In genomic region chr22:50506611-50507420, GRCh38 we compare ENCODE assay signal across 8 cellular contexts. TPM values are rescaled to one million over a fixed set of nuclear protein-coding genes. Genes with fewer than 3 reads are reported as not detected.
A peak's percentile ranks its signal among the peaks of the same experiment; 100 is the strongest.
DNase-seq lines count a peak whose midpoint lies in the region; ATAC-seq and TF ChIP-seq lines count a peak whose summit lies in the region.

No MANE protein-coding gene starts in this region.

- H3K27ac ChIP-seq in colonic mucosa, result peak overlapping the region; percentile 45

- peaks cover 16% of the 10 kb centered on the region for H3K4me1 ChIP-seq in colonic mucosa

- H3K4me3 ChIP-seq in colonic mucosa, result peak overlapping the region; percentile 70

- peak overlapping the region; percentile 91 to 95 for H3K9ac ChIP-seq in colonic mucosa (ENCODE audit: low read depth in 2 of 2, low read length in 2 of 2)

- H3K27me3 Mint-ChIP-seq in activated CD8-positive, alpha-beta memory T cell treated with anti-CD3 and anti-CD28 coated beads, Interleukin-2, amount 10 ng/mL, durations not matched to agents 7 days and 5 days, result no peaks in the 10 kb centered on the region
- H3K27me3 Mint-ChIP-seq in mesothelial cell of epicardium (ENCODE audit: low read depth), result no peaks in the 10 kb centered on the region

- CTCF ChIA-PET in activated CD8-positive, alpha-beta memory T cell treated with anti-CD3 and anti-CD28 coated beads, Interleukin-2, amount 10 ng/mL, durations not matched to agents 7 days and 5 days (lab: Charles Lee), result interaction anchor here (1.0 to 4.1 kb wide), 8 partner anchors 10 to 394 kb away, joined by 3 to 38 read pairs (median 7); partner anchors contain the start of gene SYCE3

- no peak for ATAC-seq in activated CD8-positive, alpha-beta memory T cell treated with anti-CD3 and anti-CD28 coated beads, Interleukin-2, amount 10 ng/mL, durations not matched to agents 7 days and 5 days
- no peak for ATAC-seq in HG02798 (IDR thresholded peaks at IDR 0.05; ENCODE audit: poor library complexity, unreplicated experiment)

- H3K27ac Mint-ChIP-seq in activated CD8-positive, alpha-beta memory T cell treated with anti-CD3 and anti-CD28 coated beads, Interleukin-2, amount 10 ng/mL, durations not matched to agents 7 days and 5 days, result peak overlapping the region; percentile 88
- peak overlapping the region; percentile 91 for H3K27ac Mint-ChIP-seq in mesothelial cell of epicardium

- H3K36me3 Mint-ChIP-seq in activated CD8-positive, alpha-beta memory T cell treated with anti-CD3 and anti-CD28 coated beads, Interleukin-2, amount 10 ng/mL, durations not matched to agents 7 days and 5 days, result no peaks in the 10 kb centered on the region
- no peaks in the 10 kb centered on the region for H3K36me3 Mint-ChIP-seq in mesothelial cell of epicardium

- no peaks in the 10 kb centered on the region for H3K27me3 ChIP-seq in colonic mucosa

- H3K4me3 Mint-ChIP-seq in activated CD8-positive, alpha-beta memory T cell treated with anti-CD3 and anti-CD28 coated beads, Interleukin-2, amount 10 ng/mL, durations not matched to agents 7 days and 5 days, result peak overlapping the region; percentile 98
- H3K4me3 Mint-ChIP-seq in mesothelial cell of epicardium, result peak overlapping the region; percentile 96

- no peaks in the 10 kb centered on the region for H3K9me3 Mint-ChIP-seq in activated CD8-positive, alpha-beta memory T cell treated with anti-CD3 and anti-CD28 coated beads, Interleukin-2, amount 10 ng/mL, durations not matched to agents 7 days and 5 days (ENCODE audit: low read depth)
- H3K9me3 Mint-ChIP-seq in mesothelial cell of epicardium, result no peaks in the 10 kb centered on the region

- intact Hi-C loops in colonic mucosa (cut with DNase I), result loop anchor here (10.0 kb wide), 1 partner anchor 252 kb away; the partner anchor contains the start of gene HDAC10

- peak; percentile 60 for DNase-seq in activated CD8-positive, alpha-beta memory T cell treated with anti-CD3 and anti-CD28 coated beads, Interleukin-2, amount 10 ng/mL, durations not matched to agents 7 days and 5 days
- no peak for DNase-seq in activated CD8-positive, alpha-beta memory T cell treated with anti-CD3 and anti-CD28 coated beads, Interleukin-2, amount 50 U/mL, for 4 hours
- DNase-seq in NCI-H2171 (lab: John Stamatoyannopoulos, UW), result peak; percentile 71
- no peak for DNase-seq in colonic mucosa
- DNase-seq in mesothelial cell of epicardium (ENCODE audit: low spot score in 2 of 2, unreplicated experiment in 2 of 2), result no peak
- DNase-seq in GM20000 (ENCODE audit: low spot score), result no peak
- no peak for DNase-seq in effector CD8-positive, alpha-beta T cell (lab: John Stamatoyannopoulos, UW)

- TF ChIP-seq CTCF in colonic mucosa (IDR thresholded peaks at IDR 0.05) (no peak), mesothelial cell of epicardium (IDR thresholded peaks at IDR 0.05; ENCODE audit: unreplicated experiment) (no peak), GM20000 (IDR thresholded peaks at IDR 0.05; ENCODE audit: extremely low read depth, missing control alignments) (no peak)

- peaks cover 9% of the 10 kb centered on the region for H3K36me3 ChIP-seq in colonic mucosa

- H3K4me1 Mint-ChIP-seq in activated CD8-positive, alpha-beta memory T cell treated with anti-CD3 and anti-CD28 coated beads, Interleukin-2, amount 10 ng/mL, durations not matched to agents 7 days and 5 days, result peaks cover 26% of the 10 kb centered on the region
- peaks cover 17% of the 10 kb centered on the region for H3K4me1 Mint-ChIP-seq in mesothelial cell of epicardium

- H3K9me3 ChIP-seq in colonic mucosa, result no peaks in the 10 kb centered on the region

RNA-seq across cellular contexts. Expression of gene LMF2, which starts 0.7 kb away (rescaled TPM):
- total RNA-seq in activated CD8-positive, alpha-beta memory T cell treated with anti-CD3 and anti-CD28 coated beads, Interleukin-2, amount 10 ng/mL, durations not matched to agents 7 days and 5 days, result 100 to 1,000 TPM in 1 of 2 experiments, 10 to 100 TPM in 1; 98.6 to 138 TPM
- total RNA-seq in colonic mucosa (10 to 100 TPM; 51.1 to 60.0 TPM), mesothelial cell of epicardium (65.2 to 66.2 TPM (median 65.2 TPM) in 3 replicates)

RNA-seq across cellular contexts. Expression of gene NCAPH2, which starts 1.2 kb away (rescaled TPM):
- 100 to 1,000 TPM; 136 to 181 TPM for total RNA-seq in activated CD8-positive, alpha-beta memory T cell treated with anti-CD3 and anti-CD28 coated beads, Interleukin-2, amount 10 ng/mL, durations not matched to agents 7 days and 5 days
- total RNA-seq in colonic mucosa (10 to 100 TPM; 27.4 to 71.5 TPM), mesothelial cell of epicardium (57.9 to 63.1 TPM (median 60.3 TPM) in 3 replicates)

RNA-seq across cellular contexts. Expression of gene SCO2, which starts 18.6 kb away (rescaled TPM):
- 10 to 100 TPM in 1 of 2 experiments, 1 to 10 TPM in 1; 9.1 to 11.6 TPM for total RNA-seq in activated CD8-positive, alpha-beta memory T cell treated with anti-CD3 and anti-CD28 coated beads, Interleukin-2, amount 10 ng/mL, durations not matched to agents 7 days and 5 days
- 1 to 10 TPM; 1.8 to 5.8 TPM for total RNA-seq in colonic mucosa
- 0.65 to 5.0 TPM (median 2.4 TPM) in 3 replicates for total RNA-seq in mesothelial cell of epicardium

RNA-seq across cellular contexts. Expression of gene MIOX, which starts 20.2 kb away (rescaled TPM):
- total RNA-seq in activated CD8-positive, alpha-beta memory T cell treated with anti-CD3 and anti-CD28 coated beads, Interleukin-2, amount 10 ng/mL, durations not matched to agents 7 days and 5 days, result under 1 TPM; 0.23 to 0.61 TPM
- total RNA-seq in colonic mucosa (not detected), mesothelial cell of epicardium (0.34 to 0.66 TPM in 2 of 3 replicates, not detected in the other)

RNA-seq across cellular contexts. Expression of gene TYMP, which starts 23.0 kb away (rescaled TPM):
- 100 to 1,000 TPM in 1 of 2 experiments, 10 to 100 TPM in 1; 93.1 to 108 TPM for total RNA-seq in activated CD8-positive, alpha-beta memory T cell treated with anti-CD3 and anti-CD28 coated beads, Interleukin-2, amount 10 ng/mL, durations not matched to agents 7 days and 5 days
- total RNA-seq in colonic mucosa, result 10 to 100 TPM; 22.6 to 28.0 TPM
- 9.3 to 10.3 TPM (median 9.9 TPM) in 3 replicates for total RNA-seq in mesothelial cell of epicardium

Comparison
In these comparisons a context has a peak if more than half of its experiments do, and no peak if none do; other contexts are left out.
1. DNase-seq: peak in activated CD8-positive, alpha-beta memory T cell treated with anti-CD3 and anti-CD28 coated beads, Interleukin-2, amount 10 ng/mL, durations not matched to agents 7 days and 5 days (single experiment) and NCI-H2171 (single experiment); none in activated CD8-positive, alpha-beta memory T cell treated with anti-CD3 and anti-CD28 coated beads, Interleukin-2, amount 50 U/mL, for 4 hours (single experiment), colonic mucosa (single experiment), mesothelial cell of epicardium (0 of 2), GM20000 (single experiment) and effector CD8-positive, alpha-beta T cell (single experiment).